In genomic region chr15:72685301-72685924, GRCh38 we compare ENCODE assay signal across 8 cellular contexts.
DNase-seq lines count a peak whose midpoint lies in the region; ATAC-seq and TF ChIP-seq lines count a peak whose summit lies in the region.

No MANE protein-coding gene starts in this region.

- H3K9me3 Mint-ChIP-seq in activated T-cell treated with anti-CD3 and anti-CD28 coated beads, Interleukin-2, amount 50 U/mL, for 24 hours, result no peaks in the 10 kb centered on the region
- H3K9me3 Mint-ChIP-seq in stimulated activated naive B cell treated with anti-CD40 and anti-IgM and Interleukin-4, amounts not matched to agents 10 μg/mL and 1 μg/mL and 100 μg/mL, for 72 hours, result no peaks in the 10 kb centered on the region

- peak overlapping the region; percentile 93 for H3K27ac Mint-ChIP-seq in activated T-cell treated with anti-CD3 and anti-CD28 coated beads, Interleukin-2, amount 50 U/mL, for 24 hours
- peak overlapping the region; percentile 96 for H3K27ac Mint-ChIP-seq in stimulated activated naive B cell treated with anti-CD40 and anti-IgM and Interleukin-4, amounts not matched to agents 10 μg/mL and 1 μg/mL and 100 μg/mL, for 72 hours

- DNase-seq in HEK293T (ENCODE audit: extremely low spot score), result peak; percentile 12
- DNase-seq in activated T-cell treated with anti-CD3 and anti-CD28 coated beads, Interleukin-2, amount 50 U/mL, for 24 hours, result no peak
- no peak for DNase-seq in stimulated activated naive B cell treated with anti-CD40 and anti-IgM and Interleukin-4, amounts not matched to agents 10 μg/mL and 1 μg/mL and 100 μg/mL, for 72 hours

- ATAC-seq in stimulated activated naive B cell treated with anti-CD40 and anti-IgM and Interleukin-4, amounts not matched to agents 10 μg/mL and 1 μg/mL and 100 μg/mL, for 72 hours (replicated peaks), result no peak
- ATAC-seq in HG03354 (IDR thresholded peaks at IDR 0.05; ENCODE audit: poor library complexity, severe bottlenecking, unreplicated experiment) (no peak), GM18861 (IDR thresholded peaks at IDR 0.05; ENCODE audit: unreplicated experiment) (no peak), GM18909 (IDR thresholded peaks at IDR 0.05; ENCODE audit: poor library complexity, unreplicated experiment) (no peak), GM18520 (IDR thresholded peaks at IDR 0.05; ENCODE audit: unreplicated experiment) (no peak)

- peaks cover 12% of the 10 kb centered on the region for H3K36me3 Mint-ChIP-seq in activated T-cell treated with anti-CD3 and anti-CD28 coated beads, Interleukin-2, amount 50 U/mL, for 24 hours (ENCODE audit: low read depth)
- no peaks in the 10 kb centered on the region for H3K36me3 Mint-ChIP-seq in stimulated activated naive B cell treated with anti-CD40 and anti-IgM and Interleukin-4, amounts not matched to agents 10 μg/mL and 1 μg/mL and 100 μg/mL, for 72 hours

- peak overlapping the region; percentile 56 for H3K4me3 ChIP-seq in iPS-11a (ENCODE audit: low read depth, low read length)

- CTCF ChIA-PET in HEK293T (lab: Yijun Ruan, JAX), result interaction anchor here (0.9 to 1.2 kb wide), 3 partner anchors 14 to 37 kb away, joined by 4 to 5 read pairs (median 4); no protein-coding TSS in a partner anchor

- peaks cover 20% of the 10 kb centered on the region for H3K4me1 Mint-ChIP-seq in activated T-cell treated with anti-CD3 and anti-CD28 coated beads, Interleukin-2, amount 50 U/mL, for 24 hours (ENCODE audit: low read depth)
- peaks cover 3 to 18% of the 10 kb centered on the region in 2 donors for H3K4me1 Mint-ChIP-seq in stimulated activated naive B cell treated with anti-CD40 and anti-IgM and Interleukin-4, amounts not matched to agents 10 μg/mL and 1 μg/mL and 100 μg/mL, for 72 hours

- no peaks in the 10 kb centered on the region for H3K27me3 Mint-ChIP-seq in activated T-cell treated with anti-CD3 and anti-CD28 coated beads, Interleukin-2, amount 50 U/mL, for 24 hours
- no peaks in the 10 kb centered on the region for H3K27me3 Mint-ChIP-seq in stimulated activated naive B cell treated with anti-CD40 and anti-IgM and Interleukin-4, amounts not matched to agents 10 μg/mL and 1 μg/mL and 100 μg/mL, for 72 hours

- peak overlapping the region; percentile 95 for H3K4me3 Mint-ChIP-seq in activated T-cell treated with anti-CD3 and anti-CD28 coated beads, Interleukin-2, amount 50 U/mL, for 24 hours
- H3K4me3 Mint-ChIP-seq in stimulated activated naive B cell treated with anti-CD40 and anti-IgM and Interleukin-4, amounts not matched to agents 10 μg/mL and 1 μg/mL and 100 μg/mL, for 72 hours, result peak overlapping the region; percentile 93 to 95

- POLR2A ChIA-PET in HEK293T (lab: Yijun Ruan, JAX), result interaction anchor here (0.9 to 1.8 kb wide), 8 partner anchors 9 to 454 kb away, joined by 3 to 6 read pairs (median 4); partner anchors contain the start of gene PKM

TF ChIP-seq in HEK293T, 16 proteins besides CTCF, POLR2A, EP300 and RAD21:
- TF ChIP-seq L3MBTL2 (conservative IDR thresholded peaks at IDR 0.05) (0 out of 2 replicates have a peak, but pooled peaks have one; percentile 58), BHLHE40 (IDR thresholded peaks at IDR 0.05; ENCODE audit: borderline replicate concordance) (no peak), ARNT (IDR thresholded peaks at IDR 0.05) (no peak), ELF4 (IDR thresholded peaks at IDR 0.05) (no peak), FOXK2 (IDR thresholded peaks at IDR 0.05) (no peak)
